ENCODE assay signal across 9 cellular contexts in genomic region chr3:142889263-142890014, GRCh38. TPM values are rescaled to one million over a fixed set of nuclear protein-coding genes. Genes with fewer than 3 reads are reported as not detected.
DNase-seq lines count a peak whose midpoint lies in the region; ATAC-seq and TF ChIP-seq lines count a peak whose summit lies in the region.
"Had no signal": no experiment of that assay in that cellular context is flagged by ENCODE, and none has a peak within 500 bp of the region (broad histone marks: within the 10 kb centered on the region; RNA-seq: fewer than 3 reads in every experiment).

No MANE protein-coding gene starts in this region.

- peaks cover 8% of the 10 kb centered on the region for H3K4me1 Mint-ChIP-seq in activated T-cell treated with anti-CD3 and anti-CD28 coated beads, Interleukin-2, amount 50 U/mL, for 4 hours (ENCODE audit: low read depth)

- peaks cover 21% of the 10 kb centered on the region for H3K27me3 ChIP-seq in lower lobe of right lung (ENCODE audit: low read depth)
- no peaks in the 10 kb centered on the region for H3K27me3 ChIP-seq in tibial artery

- TF ChIP-seq CTCF in astrocyte of the spinal cord (IDR thresholded peaks at IDR 0.05; ENCODE audit: low read depth, low read length) (no peak), lower lobe of right lung (IDR thresholded peaks at IDR 0.05) (no peak), tibial artery (IDR thresholded peaks at IDR 0.05) (no peak)

- no peaks in the 10 kb centered on the region for H3K9me3 ChIP-seq in lower lobe of right lung
- no peaks in the 10 kb centered on the region for H3K9me3 ChIP-seq in tibial artery

- intact Hi-C loops in lower lobe of right lung (cut with DNase I), result no loop called here
- intact Hi-C loops in tibial artery (cut with DNase I; ENCODE audit: low total_unique reads), result no loop called here

- DNase-seq in activated T-cell treated with anti-CD3 and anti-CD28 coated beads, Interleukin-2, amount 50 U/mL, for 4 hours, result no peak
- DNase-seq in activated T-cell treated with anti-CD3 and anti-CD28 coated beads for 4 hours (no peak), astrocyte of the spinal cord (ENCODE audit: low read depth, low spot score) (no peak), lower lobe of right lung (no peak), tibial artery (no peak), COLO829 (ENCODE audit: low spot score) (no peak), COR-L47 (lab: John Stamatoyannopoulos, UW) (no peak)
- DNase-seq: kidney glomerular epithelial cell had no signal

- peak overlapping the region; percentile 40 for H3K4me3 Mint-ChIP-seq in activated T-cell treated with anti-CD3 and anti-CD28 coated beads, Interleukin-2, amount 50 U/mL, for 4 hours

- H3K36me3 ChIP-seq in lower lobe of right lung (no peaks in the 10 kb centered on the region), tibial artery (no peaks in the 10 kb centered on the region)

- H3K4me3 ChIP-seq in astrocyte of the spinal cord (ENCODE audit: low read depth, low read length) (peak overlapping the region; percentile 58), lower lobe of right lung (peak overlapping the region; percentile 60), tibial artery (peak overlapping the region; percentile 59 to 75)

- no peaks in the 10 kb centered on the region for H3K9me3 Mint-ChIP-seq in activated T-cell treated with anti-CD3 and anti-CD28 coated beads, Interleukin-2, amount 50 U/mL, for 4 hours

- in situ Hi-C loops in astrocyte of the spinal cord (cut with HindIII; ENCODE audit: low sequenced_read_pairs), result no loop called here

- H3K27ac ChIP-seq in lower lobe of right lung (peak overlapping the region; percentile 68), tibial artery (peak overlapping the region; percentile 57 to 58)

- H3K36me3 Mint-ChIP-seq in activated T-cell treated with anti-CD3 and anti-CD28 coated beads, Interleukin-2, amount 50 U/mL, for 4 hours (ENCODE audit: insufficient read depth), result no peaks in the 10 kb centered on the region

- H3K27me3 Mint-ChIP-seq in activated T-cell treated with anti-CD3 and anti-CD28 coated beads, Interleukin-2, amount 50 U/mL, for 4 hours (ENCODE audit: low read depth), result peaks cover 54% of the 10 kb centered on the region

- peak in 1 of 2 donors; percentile 5 for ATAC-seq in activated T-cell treated with anti-CD3 and anti-CD28 coated beads, Interleukin-2, amount 50 U/mL, for 4 hours
- ATAC-seq in lower lobe of right lung, result no peak
- no peak for ATAC-seq in HG03520 (IDR thresholded peaks at IDR 0.05; ENCODE audit: unreplicated experiment)

- H3K4me1 ChIP-seq in lower lobe of right lung (peaks cover 14% of the 10 kb centered on the region), tibial artery (peaks cover 0 to 15% (median 7%) of the 10 kb centered on the region in 4 donors)

RNA-seq across cellular contexts. Expression of gene PCOLCE2, which starts 0.6 kb away (rescaled TPM):
- total RNA-seq in activated T-cell treated with anti-CD3 and anti-CD28 coated beads, Interleukin-2, amount 50 U/mL, for 4 hours, result under 1 TPM; 0.21 to 0.57 (median 0.43) TPM
- 41.0 TPM for total RNA-seq in lower lobe of right lung

Comparison
In these comparisons a context has a peak if more than half of its experiments do, and no peak if none do; other contexts are left out.
1. RNA of gene PCOLCE2, which starts 0.6 kb away (total RNA-seq): 41.0 TPM in lower lobe of right lung (single experiment); 0.21 to 0.57 TPM in activated T-cell treated with anti-CD3 and anti-CD28 coated beads, Interleukin-2, amount 50 U/mL, for 4 hours; every median in the first group is over 10 times any median in the second.
2. Peak in every context shown above with its lines, with median percentiles within 50 percentile points of each other: H3K4me3 ChIP-seq.